In genomic region chr4:16206301-16206700, GRCh38 we compare ENCODE assay signal across 1 cellular context.
TF ChIP-seq lines count a peak whose summit lies in the region.

No MANE protein-coding gene starts in this region.

TF ChIP-seq in K562, 482 proteins besides CTCF, POLR2A, EP300 and RAD21 (continued from another document):
- no peak for TF ChIP-seq ZBTB9 (CRISPR knock-in tag; IDR thresholded peaks at IDR 0.05)
